10 cellular contexts compared by ENCODE assay signal in the genomic region with DNA sequence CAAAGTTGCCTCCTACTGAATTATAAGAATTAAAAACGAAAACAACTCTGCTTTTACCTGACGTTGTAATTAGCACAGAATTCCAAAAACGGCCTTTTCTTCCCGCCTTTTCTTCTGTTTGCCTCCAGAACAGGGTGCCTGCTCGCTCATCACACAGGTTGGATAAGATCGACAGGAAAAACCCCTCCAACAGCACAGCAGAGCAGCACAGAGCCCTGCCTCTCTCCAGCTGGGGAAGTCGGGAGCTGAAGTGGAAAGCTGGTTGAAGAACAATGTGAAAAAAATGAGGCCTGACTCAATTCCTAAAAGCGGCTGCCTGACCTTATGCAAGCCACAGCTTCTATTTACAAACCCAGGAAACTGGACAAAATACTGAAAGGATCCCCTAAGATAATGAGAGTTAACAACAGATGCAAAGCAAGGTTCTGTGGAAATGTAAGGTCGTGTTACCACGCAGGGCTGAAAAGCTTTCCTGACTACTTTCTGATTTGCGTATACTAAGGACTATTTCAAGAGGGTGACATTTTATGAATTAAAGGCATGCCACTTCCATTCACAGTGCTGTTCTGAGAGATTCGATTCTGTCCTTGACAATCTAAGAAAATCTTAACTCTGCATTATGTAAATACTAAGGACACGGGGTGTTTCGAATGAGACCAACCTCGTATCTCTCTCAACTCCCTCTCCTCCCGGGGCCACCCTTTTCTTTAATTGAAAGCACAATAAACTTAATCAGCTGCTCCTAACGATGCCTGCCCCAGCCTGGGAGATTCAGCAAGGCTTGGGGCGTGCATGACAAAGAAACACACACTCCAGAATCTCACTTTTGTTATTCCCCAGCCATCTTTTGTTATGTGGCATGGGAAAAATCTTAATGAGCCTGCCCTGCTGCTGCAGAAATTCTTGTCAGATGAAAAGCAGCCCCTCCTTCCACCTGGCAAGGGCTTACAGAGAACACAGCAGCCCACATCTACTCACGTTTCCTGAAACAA.
DNase-seq lines count a peak whose midpoint lies in the region; ATAC-seq and TF ChIP-seq lines count a peak whose summit lies in the region.
"Had no signal": no experiment of that assay in that cellular context is flagged by ENCODE, and none has a peak within 500 bp of the region (broad histone marks: within the 10 kb centered on the region; RNA-seq: fewer than 3 reads in every experiment).

No MANE protein-coding gene starts in this region.

- H3K27me3 ChIP-seq in iPS-15b (ENCODE audit: control insufficient read depth, insufficient read depth, low read length), result no peaks in the 10 kb centered on the region
- H3K27me3 ChIP-seq: esophagus squamous epithelium had no signal

- H3K4me3 ChIP-seq in iPS-15b (ENCODE audit: low read depth, low read length), result peak overlapping the region; percentile 35
- H3K4me3 ChIP-seq: esophagus squamous epithelium had no signal

- no peak for TF ChIP-seq POLR2A in GM18505 (IDR thresholded peaks at IDR 0.05; ENCODE audit: borderline replicate concordance, extremely low read depth, insufficient read depth, insufficient read length)

- ATAC-seq in GM18505 (IDR thresholded peaks at IDR 0.05; ENCODE audit: unreplicated experiment), result no peak

- H3K36me3 ChIP-seq in iPS-15b (ENCODE audit: control insufficient read depth, insufficient read depth, low read length), result no peaks in the 10 kb centered on the region
- H3K36me3 ChIP-seq: esophagus squamous epithelium had no signal

- H3K4me1 ChIP-seq in iPS-15b (ENCODE audit: control insufficient read depth, insufficient read depth, low read length), result peaks cover 20% of the 10 kb centered on the region
- H3K4me1 ChIP-seq: esophagus squamous epithelium had no signal

- H3K9me3 ChIP-seq in iPS-15b (ENCODE audit: control insufficient read depth, insufficient read depth, low read length), result no peaks in the 10 kb centered on the region
- H3K9me3 ChIP-seq: esophagus squamous epithelium had no signal

- H3K9ac ChIP-seq in iPS-15b (ENCODE audit: low read depth, low read length), result peak overlapping the region; percentile 38

- DNase-seq in NCI-H1105 treated with DMSO at 0.1 percent for 48 hours (lab: John Stamatoyannopoulos, UW) (peak; percentile 76), NCI-H510A treated with DMSO at 0.1 percent for 48 hours (lab: John Stamatoyannopoulos, UW) (peak; percentile 28), retina (peak; percentile 87), T1000 (lab: John Stamatoyannopoulos, UW) (no peak), cerebellum (ENCODE audit: low spot score) (no peak)
- DNase-seq: activated naive CD4-positive, alpha-beta T cell; CD4-positive, alpha-beta memory T cell; esophagus squamous epithelium had no signal

Comparison
In these comparisons a context has a peak if more than half of its experiments do, and no peak if none do; other contexts are left out.
1. DNase-seq: peak in NCI-H1105 treated with DMSO at 0.1 percent for 48 hours (single experiment), NCI-H510A treated with DMSO at 0.1 percent for 48 hours (single experiment) and retina (single experiment); none in T1000 (single experiment) and cerebellum (single experiment).